Comparison of ENCODE assay signal across 8 cellular contexts in the genomic region with DNA sequence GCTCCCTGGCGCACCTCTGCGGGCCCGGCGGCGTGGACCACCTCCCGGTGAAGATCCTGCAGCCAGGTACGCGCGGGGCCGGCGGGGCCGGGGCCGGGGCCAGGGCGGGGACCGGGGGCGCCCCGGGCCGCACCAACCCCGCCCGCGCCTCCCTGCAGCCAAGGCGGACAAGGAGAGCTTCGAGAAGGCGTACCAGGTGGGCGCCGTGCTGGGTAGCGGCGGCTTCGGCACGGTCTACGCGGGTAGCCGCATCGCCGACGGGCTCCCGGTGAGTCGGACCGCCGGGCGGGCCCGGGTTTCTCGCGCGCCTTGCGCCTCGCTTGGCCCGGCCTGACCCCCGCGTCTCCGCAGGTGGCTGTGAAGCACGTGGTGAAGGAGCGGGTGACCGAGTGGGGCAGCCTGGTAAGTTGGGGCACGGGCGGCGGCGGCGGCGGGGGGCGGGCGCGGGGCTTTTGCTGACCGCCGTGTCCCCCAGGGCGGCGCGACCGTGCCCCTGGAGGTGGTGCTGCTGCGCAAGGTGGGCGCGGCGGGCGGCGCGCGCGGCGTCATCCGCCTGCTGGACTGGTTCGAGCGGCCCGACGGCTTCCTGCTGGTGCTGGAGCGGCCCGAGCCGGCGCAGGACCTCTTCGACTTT. TPM values are rescaled to one million over a fixed set of nuclear protein-coding genes. Genes with fewer than 3 reads are reported as not detected.
DNase-seq lines count a peak whose midpoint lies in the region; ATAC-seq and TF ChIP-seq lines count a peak whose summit lies in the region.

No MANE protein-coding gene starts in this region.

- H3K4me3 ChIP-seq in coronary artery, result peak overlapping the region; percentile 93
- peak overlapping the region; percentile 99 for H3K4me3 ChIP-seq in lung
- H3K4me3 ChIP-seq in suprapubic skin, result peak overlapping the region; percentile 97

- TF ChIP-seq POLR2A in suprapubic skin (IDR thresholded peaks at IDR 0.05), result no peak

- H3K27ac ChIP-seq in coronary artery, result peak overlapping the region; percentile 76 to 99
- H3K27ac ChIP-seq in lung (ENCODE audit: low read depth in 1 of 2, low read length in 1 of 2), result peak overlapping the region; percentile 92 to 93
- H3K27ac ChIP-seq in suprapubic skin, result peak overlapping the region; percentile 99

- no peaks in the 10 kb centered on the region for H3K27me3 Mint-ChIP-seq in T-cell

- WGBS in lung, 2 donors, result 0 to 1% methylated on average over 60 to 89 of the region's 89 CpGs
- WGBS in suprapubic skin, result no CpG with 5 or more reads among the region's 89 CpGs

- TF ChIP-seq EP300 in suprapubic skin (IDR thresholded peaks at IDR 0.05), result no peak

- TF ChIP-seq CTCF in coronary artery (IDR thresholded peaks at IDR 0.05), result no peak
- no peak for TF ChIP-seq CTCF in lung (IDR thresholded peaks at IDR 0.05; ENCODE audit: control extremely low read depth, extremely low read depth)
- TF ChIP-seq CTCF in suprapubic skin (IDR thresholded peaks at IDR 0.05), result peak in 1 of 2 donors; percentile 11

- DNase-seq in NCI-H345 (lab: John Stamatoyannopoulos, UW) (peak; percentile 25), NCI-H345 treated with DMSO at 0.1 percent for 48 hours (lab: John Stamatoyannopoulos, UW; ENCODE audit: unreplicated experiment) (no peak), T-cell (peak in 7 of 34 experiments; percentile 6 to 48 (median 42)), coronary artery (ENCODE audit: low spot score) (peak; percentile 77), lung (ENCODE audit: low spot score) (peak; percentile 45), suprapubic skin (ENCODE audit: low spot score in 2 of 2) (peak; percentile 78 to 79), DMS114 treated with DMSO at 0.1 percent for 48 hours (lab: John Stamatoyannopoulos, UW; ENCODE audit: unreplicated experiment) (no peak)
- DNase-seq in effector CD8-positive, alpha-beta T cell (lab: John Stamatoyannopoulos, UW), result no peak

- H3K9me3 Mint-ChIP-seq in T-cell, result no peaks in the 10 kb centered on the region

- peaks cover 7% of the 10 kb centered on the region for H3K36me3 Mint-ChIP-seq in T-cell

- ATAC-seq in T-cell (replicated peaks in 1 of 4) (peak in 2 of 4 experiments; percentile 2 to 3), lung (ENCODE audit: insufficient read depth, low FRiP score) (no peak)

- CTCF ChIA-PET in T-cell (lab: Charles Lee), result interaction anchor here in 1 of 2 donors (0.9 kb wide), 1 partner anchor 19 kb away, joined by 4 read pairs; no protein-coding TSS in a partner anchor

- H3K4me1 ChIP-seq in lung (ENCODE audit: control insufficient read depth in 2 of 2, insufficient read depth in 2 of 2, low read length in 2 of 2) (peaks cover 13 to 35% of the 10 kb centered on the region in 2 donors), suprapubic skin (peaks cover 62% of the 10 kb centered on the region)

- H3K27me3 ChIP-seq in lung (ENCODE audit: control insufficient read depth, insufficient read depth) (no peaks in the 10 kb centered on the region), suprapubic skin (no peaks in the 10 kb centered on the region)

- H3K9me3 ChIP-seq in lung (ENCODE audit: control insufficient read depth in 2 of 2, insufficient read depth in 1 of 2, low read length in 1 of 2), result peaks cover 0 to 3% of the 10 kb centered on the region in 2 donors
- no peaks in the 10 kb centered on the region for H3K9me3 ChIP-seq in suprapubic skin

- H3K36me3 ChIP-seq in lung (ENCODE audit: control insufficient read depth in 2 of 2, insufficient read depth in 2 of 2, low read length in 2 of 2) (peaks cover 4 to 36% of the 10 kb centered on the region in 2 donors), suprapubic skin (peaks cover 32% of the 10 kb centered on the region)

- peak overlapping the region; percentile 81 to 87 for H3K27ac Mint-ChIP-seq in T-cell

- POLR2A ChIA-PET in T-cell (lab: Charles Lee), result no interaction called here

- H3K4me3 Mint-ChIP-seq in T-cell, result peak overlapping the region; percentile 87 to 92 (median 87)

- peaks cover 11 to 36% (median 28%) of the 10 kb centered on the region in 3 donors for H3K4me1 Mint-ChIP-seq in T-cell

RNA-seq across cellular contexts. Expression of gene PIM3, which starts 0.5 kb away (rescaled TPM):
- total RNA-seq in T-cell (100 to 1,000 TPM in 2 of 5 donors, 10 to 100 TPM in 3; 61.5 to 167 (median 65.0) TPM), lung (100 to 1,000 TPM; 131 to 132 TPM), suprapubic skin (100 to 1,000 TPM; 103 to 202 (median 143) TPM)
- polyA plus RNA-seq in lung, result 100 to 1,000 TPM in 1 of 2 donors, 10 to 100 TPM in 1; 99.0 to 238 TPM

RNA-seq across cellular contexts. Expression of gene CRELD2, which starts 42.6 kb away (rescaled TPM):
- total RNA-seq in T-cell (10 to 100 TPM; 28.2 to 42.7 (median 39.6) TPM), lung (100 to 1,000 TPM in 1 of 2 donors, 10 to 100 TPM in 1; 18.7 to 106 TPM), suprapubic skin (10 to 100 TPM in 3 of 4 donors, 1 to 10 TPM in 1; 9.3 to 29.4 (median 21.5) TPM)
- 100 to 1,000 TPM in 1 of 2 donors, 10 to 100 TPM in 1; 37.9 to 110 TPM for polyA plus RNA-seq in lung

RNA-seq across cellular contexts. Expression of gene ALG12, which starts 42.8 kb away (rescaled TPM):
- total RNA-seq in T-cell (10 to 100 TPM; 15.7 to 22.1 (median 15.9) TPM), lung (10 to 100 TPM; 17.6 to 33.9 TPM), suprapubic skin (10 to 100 TPM; 13.2 to 23.8 (median 16.8) TPM)
- 10 to 100 TPM; 13.6 to 15.6 TPM for polyA plus RNA-seq in lung

RNA-seq across cellular contexts. Expression of gene IL17REL, which starts 51.5 kb away (rescaled TPM):
- under 1 TPM in 1 of 5 donors, not detected in 4; 0.10 TPM for total RNA-seq in T-cell
- under 1 TPM in 1 of 2 donors, not detected in 1; 0.51 TPM for total RNA-seq in lung
- under 1 TPM; 0.02 to 0.19 TPM for polyA plus RNA-seq in lung
- not detected for total RNA-seq in suprapubic skin

Comparison
In these comparisons a context has a peak if more than half of its experiments do, and no peak if none do; other contexts are left out.
1. DNase-seq: peak in NCI-H345 (single experiment), coronary artery (single experiment), lung (single experiment) and suprapubic skin (2 of 2); none in NCI-H345 treated with DMSO at 0.1 percent for 48 hours (single experiment), DMS114 treated with DMSO at 0.1 percent for 48 hours (single experiment) and effector CD8-positive, alpha-beta T cell (single experiment).
2. Peak in every context shown above with its lines, with median percentiles within 50 percentile points of each other: H3K27ac ChIP-seq and H3K4me3 ChIP-seq.